22 cellular contexts compared by ENCODE assay signal in genomic region chr12:99918003-99918402, GRCh38.
"Had no signal": no experiment of that assay in that cellular context is flagged by ENCODE, and none has a peak within 500 bp of the region (broad histone marks: within the 10 kb centered on the region; RNA-seq: fewer than 3 reads in every experiment).

No MANE protein-coding gene starts in this region.

- H3K4me3 Mint-ChIP-seq: activated CD4-positive, alpha-beta T cell treated with anti-CD3 and anti-CD28 coated beads, Interleukin-2, amount 10 ng/mL, durations not matched to agents 7 days and 5 days; activated naive CD4-positive, alpha-beta T cell treated with anti-CD3 and anti-CD28 coated beads for 36 hours; activated naive CD8-positive, alpha-beta T cell treated with anti-CD3 and anti-CD28 coated beads, Interleukin-2, amount 50 U/mL, for 24 hours; memory B cell; naive thymus-derived CD4-positive, alpha-beta T cell; T-helper 2 cell treated with Interferon-gamma antibody and Interleukin-4, amounts not matched to agents 5 μg/mL and 100 μg/mL, for 36 hours had no signal

- H3K27ac Mint-ChIP-seq: activated CD4-positive, alpha-beta T cell treated with anti-CD3 and anti-CD28 coated beads, Interleukin-2, amount 10 ng/mL, durations not matched to agents 7 days and 5 days; activated naive CD4-positive, alpha-beta T cell treated with anti-CD3 and anti-CD28 coated beads for 36 hours; activated naive CD8-positive, alpha-beta T cell treated with anti-CD3 and anti-CD28 coated beads, Interleukin-2, amount 50 U/mL, for 24 hours; activated T-helper 2 cell treated with anti-CD3 and anti-CD28 coated beads, Interferon-gamma antibody, Interleukin-2, Interleukin-4, amounts not matched to agents 10 μg/mL and 5 μg/mL and 100 μg/mL, durations not matched to agents 14 hours and 24 hours and 36 hours; memory B cell; naive thymus-derived CD4-positive, alpha-beta T cell; T-helper 2 cell treated with Interferon-gamma antibody and Interleukin-4, amounts not matched to agents 5 μg/mL and 100 μg/mL, for 36 hours had no signal

- H3K27me3 Mint-ChIP-seq: activated CD4-positive, alpha-beta T cell treated with anti-CD3 and anti-CD28 coated beads, Interleukin-2, amount 10 ng/mL, durations not matched to agents 7 days and 5 days; activated naive CD8-positive, alpha-beta T cell treated with anti-CD3 and anti-CD28 coated beads, Interleukin-2, amount 50 U/mL, for 24 hours; memory B cell had no signal

- H3K36me3 ChIP-seq: esophagus muscularis mucosa, ovary, transverse colon, vagina had no signal

- ATAC-seq: activated naive CD8-positive, alpha-beta T cell treated with anti-CD3 and anti-CD28 coated beads, Interleukin-2, amount 50 U/mL, for 24 hours; left lobe of liver; mucosa of descending colon; naive thymus-derived CD4-positive, alpha-beta T cell had no signal

- H3K4me1 ChIP-seq: transverse colon, vagina had no signal

- H3K4me1 Mint-ChIP-seq: activated CD4-positive, alpha-beta T cell treated with anti-CD3 and anti-CD28 coated beads, Interleukin-2, amount 10 ng/mL, durations not matched to agents 7 days and 5 days; activated naive CD8-positive, alpha-beta T cell treated with anti-CD3 and anti-CD28 coated beads, Interleukin-2, amount 50 U/mL, for 24 hours; memory B cell; naive thymus-derived CD4-positive, alpha-beta T cell had no signal

- H3K27me3 ChIP-seq: esophagus muscularis mucosa, ovary, transverse colon, vagina had no signal

- H3K36me3 Mint-ChIP-seq: memory B cell; naive thymus-derived CD4-positive, alpha-beta T cell had no signal

- H3K4me3 ChIP-seq: esophagus muscularis mucosa, mucosa of descending colon, ovary, skin epidermis, transverse colon, vagina had no signal

- H3K9me3 Mint-ChIP-seq: activated CD4-positive, alpha-beta T cell treated with anti-CD3 and anti-CD28 coated beads, Interleukin-2, amount 10 ng/mL, durations not matched to agents 7 days and 5 days; activated naive CD4-positive, alpha-beta T cell treated with anti-CD3 and anti-CD28 coated beads for 36 hours; activated naive CD8-positive, alpha-beta T cell treated with anti-CD3 and anti-CD28 coated beads, Interleukin-2, amount 50 U/mL, for 24 hours; activated T-helper 2 cell treated with anti-CD3 and anti-CD28 coated beads, Interferon-gamma antibody, Interleukin-2, Interleukin-4, amounts not matched to agents 10 μg/mL and 5 μg/mL and 100 μg/mL, durations not matched to agents 14 hours and 24 hours and 36 hours; memory B cell; T-helper 2 cell treated with Interferon-gamma antibody and Interleukin-4, amounts not matched to agents 5 μg/mL and 100 μg/mL, for 36 hours had no signal

- H3K27ac ChIP-seq: esophagus muscularis mucosa, ovary, skin epidermis, transverse colon, vagina had no signal

- H3K9me3 ChIP-seq: esophagus muscularis mucosa, mucosa of descending colon, ovary, transverse colon, vagina had no signal

- DNase-seq: activated CD4-positive, alpha-beta T cell treated with anti-CD3 and anti-CD28 coated beads, Interleukin-2, amount 10 ng/mL, durations not matched to agents 7 days and 5 days; activated CD4-positive, CD25-positive, alpha-beta regulatory T cell; activated naive CD4-positive, alpha-beta T cell treated with anti-CD3 and anti-CD28 coated beads for 36 hours; activated naive CD8-positive, alpha-beta T cell treated with anti-CD3 and anti-CD28 coated beads, Interleukin-2, amount 50 U/mL, for 24 hours; caudate nucleus; effector CD4-positive, alpha-beta T cell; hippocampal formation; mucosa of descending colon; naive thymus-derived CD4-positive, alpha-beta T cell; ovary; stimulated activated CD4-positive, alpha-beta T cell treated with anti-CD3 and anti-CD28 coated beads, Interleukin-15, amount 100 ng/mL, for 24 hours; stimulated activated CD4-positive, alpha-beta T cell treated with anti-CD3 and anti-CD28 coated beads, Interleukin-4, amount 100 ng/mL, for 1 hour; stimulated activated naive CD4-positive, alpha-beta T cell; substantia nigra; transverse colon had no signal
